ENCODE assay signal across 17 cellular contexts in genomic region chr14:96285667-96286066, GRCh38. TPM values are rescaled to one million over a fixed set of nuclear protein-coding genes. Genes with fewer than 3 reads are reported as not detected.
A peak's percentile ranks its signal among the peaks of the same experiment; 100 is the strongest.
DNase-seq lines count a peak whose midpoint lies in the region; ATAC-seq and TF ChIP-seq lines count a peak whose summit lies in the region.
"Had no signal": no experiment of that assay in that cellular context is flagged by ENCODE, and none has a peak within 500 bp of the region (broad histone marks: within the 10 kb centered on the region; RNA-seq: fewer than 3 reads in every experiment).

No MANE protein-coding gene starts in this region.

- no peaks in the 10 kb centered on the region for H3K9me3 Mint-ChIP-seq in neural progenitor cell
- H3K9me3 Mint-ChIP-seq in CD8-positive, alpha-beta T cell, result no peaks in the 10 kb centered on the region
- H3K9me3 Mint-ChIP-seq: activated CD4-positive, alpha-beta T cell treated with anti-CD3 and anti-CD28 coated beads, Interleukin-2, amount 10 ng/mL, durations not matched to agents 7 days and 5 days; activated T-cell treated with anti-CD3 and anti-CD28 coated beads, Interleukin-2, amount 50 U/mL, for 4 hours; GM23338 had no signal

- intact Hi-C loops in CD8-positive, alpha-beta T cell (cut with DNase I, micrococcal nuclease), result no loop called here

- TF ChIP-seq CTCF in fibroblast of villous mesenchyme (IDR thresholded peaks at IDR 0.05; ENCODE audit: insufficient read depth, low read depth, low read length) (no peak), neural progenitor cell (IDR thresholded peaks at IDR 0.05) (no peak)
- TF ChIP-seq CTCF in CD8-positive, alpha-beta T cell (IDR thresholded peaks at IDR 0.05), result no peak

- H3K27me3 ChIP-seq in neural progenitor cell, result no peaks in the 10 kb centered on the region
- no peaks in the 10 kb centered on the region for H3K27me3 ChIP-seq in CD8-positive, alpha-beta T cell (ENCODE audit: insufficient read depth, low read length)
- H3K27me3 ChIP-seq: upper lobe of right lung had no signal

- DNase-seq in A172 (ENCODE audit: low spot score), result peak; percentile 57
- peak; percentile 63 for DNase-seq in SK-N-DZ (ENCODE audit: low spot score)
- DNase-seq in fibroblast of villous mesenchyme (ENCODE audit: low read depth), result peak; percentile 87
- no peak for DNase-seq in neural progenitor cell (ENCODE audit: low spot score)
- no peak for DNase-seq in EL
- DNase-seq in CD8-positive, alpha-beta T cell, result no peak
- DNase-seq: activated CD4-positive, alpha-beta T cell treated with anti-CD3 and anti-CD28 coated beads, Interleukin-2, amount 10 ng/mL, durations not matched to agents 7 days and 5 days; activated T-cell treated with anti-CD3 and anti-CD28 coated beads, Interleukin-2, amount 50 U/mL, for 4 hours; amygdala; mesendoderm; NCI-H82; posterior cingulate gyrus; upper lobe of right lung had no signal

- H3K4me2 ChIP-seq in neural progenitor cell, result no peak overlapping the region
- H3K4me2 ChIP-seq: GM23338 had no signal

- no peaks in the 10 kb centered on the region for H3K79me2 ChIP-seq in neural progenitor cell (ENCODE audit: low read depth)

- no peaks in the 10 kb centered on the region for H3K27me3 Mint-ChIP-seq in neural progenitor cell (ENCODE audit: insufficient read depth, low read depth)
- no peaks in the 10 kb centered on the region for H3K27me3 Mint-ChIP-seq in CD8-positive, alpha-beta T cell (ENCODE audit: low read depth)
- H3K27me3 Mint-ChIP-seq: activated CD4-positive, alpha-beta T cell treated with anti-CD3 and anti-CD28 coated beads, Interleukin-2, amount 10 ng/mL, durations not matched to agents 7 days and 5 days had no signal

- H3K9ac ChIP-seq in neural progenitor cell, result no peak overlapping the region

- H3K4me1 ChIP-seq in neural progenitor cell, result peaks cover 16% of the 10 kb centered on the region
- H3K4me1 ChIP-seq in CD8-positive, alpha-beta T cell (ENCODE audit: insufficient read depth, low read length), result no peaks in the 10 kb centered on the region
- H3K4me1 ChIP-seq: upper lobe of right lung had no signal

- H3K4me3 ChIP-seq in fibroblast of villous mesenchyme (ENCODE audit: low read depth, low read length) (no peak overlapping the region), neural progenitor cell (no peak overlapping the region)
- no peak overlapping the region for H3K4me3 ChIP-seq in CD8-positive, alpha-beta T cell (ENCODE audit: low read depth, low read length)
- H3K4me3 ChIP-seq: GM23338, upper lobe of right lung had no signal

- no peaks in the 10 kb centered on the region for H3K9me3 ChIP-seq in neural progenitor cell (ENCODE audit: low read depth)
- H3K9me3 ChIP-seq in CD8-positive, alpha-beta T cell (ENCODE audit: low read length), result no peaks in the 10 kb centered on the region
- H3K9me3 ChIP-seq: upper lobe of right lung had no signal

- peaks cover 7% of the 10 kb centered on the region for H4K20me1 ChIP-seq in neural progenitor cell (ENCODE audit: low read depth)

- no peaks in the 10 kb centered on the region for H3K36me3 ChIP-seq in neural progenitor cell
- H3K36me3 ChIP-seq in CD8-positive, alpha-beta T cell (ENCODE audit: insufficient read depth, low read length), result peaks cover 18% of the 10 kb centered on the region

- POLR2A ChIA-PET in CD8-positive, alpha-beta T cell (lab: Charles Lee), result interaction anchor here (0.5 kb wide), 1 partner anchor 10 kb away, joined by 4 read pairs; no protein-coding TSS in a partner anchor

- H2AFZ ChIP-seq in neural progenitor cell (replicated peaks), result no peak overlapping the region
- H2AFZ ChIP-seq: GM23338 had no signal

- no peak for ATAC-seq in HG02885 (IDR thresholded peaks at IDR 0.05; ENCODE audit: poor library complexity, unreplicated experiment)
- no peak for ATAC-seq in GM18907 (IDR thresholded peaks at IDR 0.05; ENCODE audit: unreplicated experiment)
- no peak for ATAC-seq in CD8-positive, alpha-beta T cell
- ATAC-seq: activated T-cell treated with anti-CD3 and anti-CD28 coated beads, Interleukin-2, amount 50 U/mL, for 4 hours; GM23338; upper lobe of right lung had no signal

- peaks cover 8% of the 10 kb centered on the region for H3F3A ChIP-seq in neural progenitor cell (ENCODE audit: low read depth)

- H3K36me3 Mint-ChIP-seq in neural progenitor cell, result peaks cover 22% of the 10 kb centered on the region
- peaks cover 78% of the 10 kb centered on the region for H3K36me3 Mint-ChIP-seq in CD8-positive, alpha-beta T cell

- CTCF ChIA-PET in CD8-positive, alpha-beta T cell (lab: Charles Lee), result interaction anchor here (0.9 to 1.3 kb wide), 3 partner anchors 10 to 12 kb away, joined by 3 read pairs; no protein-coding TSS in a partner anchor

- no peak overlapping the region for H3K27ac ChIP-seq in neural progenitor cell
- H3K27ac ChIP-seq in CD8-positive, alpha-beta T cell (ENCODE audit: low read depth, low read length), result no peak overlapping the region
- H3K27ac ChIP-seq: upper lobe of right lung had no signal

- H3K27ac Mint-ChIP-seq in neural progenitor cell, result peak overlapping the region; percentile 67
- H3K27ac Mint-ChIP-seq in CD8-positive, alpha-beta T cell, result no peak overlapping the region
- H3K27ac Mint-ChIP-seq: activated CD4-positive, alpha-beta T cell treated with anti-CD3 and anti-CD28 coated beads, Interleukin-2, amount 10 ng/mL, durations not matched to agents 7 days and 5 days had no signal

- no peak overlapping the region for H3K4me3 Mint-ChIP-seq in neural progenitor cell
- no peak overlapping the region for H3K4me3 Mint-ChIP-seq in CD8-positive, alpha-beta T cell
- H3K4me3 Mint-ChIP-seq: activated CD4-positive, alpha-beta T cell treated with anti-CD3 and anti-CD28 coated beads, Interleukin-2, amount 10 ng/mL, durations not matched to agents 7 days and 5 days; activated T-cell treated with anti-CD3 and anti-CD28 coated beads, Interleukin-2, amount 50 U/mL, for 4 hours; GM23338 had no signal

- H3K4me1 Mint-ChIP-seq in neural progenitor cell, result peaks cover 26% of the 10 kb centered on the region
- H3K4me1 Mint-ChIP-seq in CD8-positive, alpha-beta T cell (ENCODE audit: low read depth), result no peaks in the 10 kb centered on the region
- H3K4me1 Mint-ChIP-seq: activated CD4-positive, alpha-beta T cell treated with anti-CD3 and anti-CD28 coated beads, Interleukin-2, amount 10 ng/mL, durations not matched to agents 7 days and 5 days had no signal

RNA-seq across cellular contexts. Expression of gene BDKRB1, which starts 29.7 kb away (rescaled TPM):
- total RNA-seq in A172 (2014; rRNA removed; shearing (Covaris generic)), result 3.6 and 6.1 TPM in 2 replicates
- not detected in 2 replicates for polyA plus RNA-seq in SK-N-DZ (2014; cell fraction: cytosol; rRNA removed)
- not detected in 2 replicates for polyA plus RNA-seq in SK-N-DZ (2014; cell fraction: nucleus; rRNA removed)
- total RNA-seq in fibroblast of villous mesenchyme (5.8 and 15.1 TPM in 2 replicates), neural progenitor cell (ENCODE audit: low replicate concordance) (not detected in 2 replicates)
- total RNA-seq in CD8-positive, alpha-beta T cell, result not detected
- total RNA-seq: A673; activated CD4-positive, alpha-beta T cell treated with anti-CD3 and anti-CD28 coated beads, Interleukin-2, amount 10 ng/mL, durations not matched to agents 7 days and 5 days; activated T-cell treated with anti-CD3 and anti-CD28 coated beads, Interleukin-2, amount 50 U/mL, for 4 hours; GM23338; upper lobe of right lung had no signal
- polyA plus RNA-seq: GM23338 had no signal

Comparison
In these comparisons a context has a peak if more than half of its experiments do, and no peak if none do; other contexts are left out.
1. DNase-seq: peak in A172 (single experiment), SK-N-DZ (single experiment) and fibroblast of villous mesenchyme (single experiment); none in neural progenitor cell (single experiment), EL (single experiment) and CD8-positive, alpha-beta T cell (0 of 7).